Comparison of ENCODE assay signal across 1 cellular context in the genomic region with DNA sequence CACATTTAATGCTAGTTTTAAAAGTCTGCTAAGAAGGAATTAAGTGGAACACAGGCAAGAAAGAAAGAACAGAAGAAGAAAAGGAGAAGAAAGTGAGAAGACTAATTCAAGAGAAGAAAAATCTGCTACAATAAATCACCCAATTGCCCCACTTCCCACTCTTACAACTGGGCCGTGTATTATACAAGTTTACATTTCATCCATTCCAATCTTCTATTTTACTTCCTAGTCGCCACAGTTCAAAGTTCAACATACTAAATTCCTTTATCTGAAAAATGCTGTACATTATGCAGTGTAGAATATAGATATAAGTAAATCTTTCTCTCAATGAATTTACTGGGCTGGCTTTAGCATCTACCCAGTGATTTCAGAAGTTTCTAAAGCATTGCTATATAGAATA.
TF ChIP-seq lines count a peak whose summit lies in the region.

No MANE protein-coding gene starts in this region.

TF ChIP-seq in IMR-90, 13 proteins besides CTCF, POLR2A, EP300 and RAD21:
- TF ChIP-seq FOS (IDR thresholded peaks at IDR 0.05; ENCODE audit: low read depth, low read length) = no peak
- TF ChIP-seq BHLHE40 (IDR thresholded peaks at IDR 0.05; ENCODE audit: low read depth, low read length) = no peak
- TF ChIP-seq MAFK (IDR thresholded peaks at IDR 0.05; ENCODE audit: low read depth, low read length) = no peak
- TF ChIP-seq RCOR1 (IDR thresholded peaks at IDR 0.05; ENCODE audit: insufficient replicate concordance, low read length) = no peak
- no peak for TF ChIP-seq MAZ (IDR thresholded peaks at IDR 0.05; ENCODE audit: borderline replicate concordance, low read depth, low read length)
- no peak for TF ChIP-seq RFX5 (IDR thresholded peaks at IDR 0.05; ENCODE audit: low read depth, low read length)
- no peak for TF ChIP-seq CHD1 (IDR thresholded peaks at IDR 0.05; ENCODE audit: low read depth, low read length)
- TF ChIP-seq, protein P1, sequence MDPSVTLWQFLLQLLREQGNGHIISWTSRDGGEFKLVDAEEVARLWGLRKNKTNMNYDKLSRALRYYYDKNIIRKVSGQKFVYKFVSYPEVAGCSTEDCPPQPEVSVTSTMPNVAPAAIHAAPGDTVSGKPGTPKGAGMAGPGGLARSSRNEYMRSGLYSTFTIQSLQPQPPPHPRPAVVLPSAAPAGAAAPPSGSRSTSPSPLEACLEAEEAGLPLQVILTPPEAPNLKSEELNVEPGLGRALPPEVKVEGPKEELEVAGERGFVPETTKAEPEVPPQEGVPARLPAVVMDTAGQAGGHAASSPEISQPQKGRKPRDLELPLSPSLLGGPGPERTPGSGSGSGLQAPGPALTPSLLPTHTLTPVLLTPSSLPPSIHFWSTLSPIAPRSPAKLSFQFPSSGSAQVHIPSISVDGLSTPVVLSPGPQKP (IDR thresholded peaks at IDR 0.05; ENCODE audit: borderline replicate concordance, low read depth, low read length) = no peak
- no peak for TF ChIP-seq CEBPB (IDR thresholded peaks at IDR 0.05; ENCODE audit: low read depth, low read length)
- no peak for TF ChIP-seq SMC3 (IDR thresholded peaks at IDR 0.05; ENCODE audit: low read depth, low read length)
- TF ChIP-seq NFE2L2 (IDR thresholded peaks at IDR 0.05; ENCODE audit: low read depth, low read length) = no peak
- TF ChIP-seq MXI1 (IDR thresholded peaks at IDR 0.05; ENCODE audit: borderline replicate concordance, low read depth, low read length) = no peak
- TF ChIP-seq, protein P2, sequence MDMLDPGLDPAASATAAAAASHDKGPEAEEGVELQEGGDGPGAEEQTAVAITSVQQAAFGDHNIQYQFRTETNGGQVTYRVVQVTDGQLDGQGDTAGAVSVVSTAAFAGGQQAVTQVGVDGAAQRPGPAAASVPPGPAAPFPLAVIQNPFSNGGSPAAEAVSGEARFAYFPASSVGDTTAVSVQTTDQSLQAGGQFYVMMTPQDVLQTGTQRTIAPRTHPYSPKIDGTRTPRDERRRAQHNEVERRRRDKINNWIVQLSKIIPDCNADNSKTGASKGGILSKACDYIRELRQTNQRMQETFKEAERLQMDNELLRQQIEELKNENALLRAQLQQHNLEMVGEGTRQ (IDR thresholded peaks at IDR 0.05; ENCODE audit: low read depth, low read length) = no peak
